ENCODE assay signal across 25 cellular contexts in genomic region chr10:121292396-121292795, GRCh38.
"Had no signal": no experiment of that assay in that cellular context is flagged by ENCODE, and none has a peak within 500 bp of the region (broad histone marks: within the 10 kb centered on the region; RNA-seq: fewer than 3 reads in every experiment).

No MANE protein-coding gene starts in this region.

- H3K27me3 ChIP-seq: brain microvascular endothelial cell had no signal

- DNase-seq: activated CD4-positive, alpha-beta T cell treated with anti-CD3 and anti-CD28 coated beads, Interleukin-2, amount 10 ng/mL, durations not matched to agents 24 days and 14 days; activated CD4-positive, alpha-beta T cell treated with anti-CD3 and anti-CD28 coated beads, Interleukin-2, amount 50 U/mL, for 4 hours; activated CD8-positive, alpha-beta T cell treated with anti-CD3 and anti-CD28 coated beads for 36 hours; activated gamma-delta T cell treated with Interleukin-2 at 50 U/mL for 16 hours; activated naive CD4-positive, alpha-beta T cell treated with anti-CD3 and anti-CD28 coated beads for 36 hours; activated naive CD8-positive, alpha-beta T cell treated with anti-CD3 and anti-CD28 coated beads, Interleukin-2, amount 50 U/mL, for 24 hours; activated T-cell treated with anti-CD3 and anti-CD28 coated beads, Interleukin-2, amount 50 U/mL, for 24 hours; brain microvascular endothelial cell; central memory CD4-positive, alpha-beta T cell; Kasumi-1; KG1; MM.1S; NCI-H1092; NCI-H1436 treated with DMSO at 0.1 percent for 48 hours; NCI-H1694 treated with DMSO at 0.1 percent for 48 hours; NCI-H2029; NCI-H345; NCI-H524 treated with DMSO at 0.1 percent for 48 hours; NCI-H748 treated with DMSO at 0.1 percent for 48 hours; NK-92 treated with Interleukin-12 subunit alpha and Interleukin-12 subunit beta, amount 100 ng/mL, for 24 hours; Right ventricle myocardium superior had no signal

- H3K27ac ChIP-seq: brain microvascular endothelial cell had no signal

- H3K4me3 Mint-ChIP-seq: activated CD4-positive, alpha-beta T cell treated with anti-CD3 and anti-CD28 coated beads, Interleukin-2, amount 10 ng/mL, durations not matched to agents 24 days and 14 days; activated CD8-positive, alpha-beta T cell treated with anti-CD3 and anti-CD28 coated beads for 36 hours; activated naive CD4-positive, alpha-beta T cell treated with anti-CD3 and anti-CD28 coated beads for 36 hours; activated naive CD8-positive, alpha-beta T cell; activated naive CD8-positive, alpha-beta T cell treated with anti-CD3 and anti-CD28 coated beads, Interleukin-2, amount 50 U/mL, for 24 hours; activated T-cell treated with anti-CD3 and anti-CD28 coated beads, Interleukin-2, amount 50 U/mL, for 24 hours; activated T-helper 1 cell treated with anti-CD3 and anti-CD28 coated beads, Interleukin-12 subunit alpha, Interleukin-12 subunit beta, Interleukin-2, Interleukin-4 antibody, amounts not matched to agents 30 ng/mL and 10 ng/mL and 1 ng/mL, durations not matched to agents 14 hours and 24 hours and 36 hours; T-helper 1 cell treated with Interleukin-12 subunit alpha and Interleukin-12 subunit beta and Interleukin-4 antibody, amounts not matched to agents 30 μg/mL and 1 μg/mL, for 36 hours; T-helper 2 cell treated with Interferon-gamma antibody and Interleukin-4, amounts not matched to agents 5 μg/mL and 100 μg/mL, for 36 hours had no signal

- H3K4me1 Mint-ChIP-seq: activated CD4-positive, alpha-beta T cell treated with anti-CD3 and anti-CD28 coated beads, Interleukin-2, amount 10 ng/mL, durations not matched to agents 24 days and 14 days; activated naive CD8-positive, alpha-beta T cell treated with anti-CD3 and anti-CD28 coated beads, Interleukin-2, amount 50 U/mL, for 24 hours had no signal

- H3K36me3 Mint-ChIP-seq: activated naive CD8-positive, alpha-beta T cell had no signal

- ATAC-seq: activated CD8-positive, alpha-beta T cell treated with anti-CD3 and anti-CD28 coated beads for 36 hours; activated naive CD8-positive, alpha-beta T cell treated with anti-CD3 and anti-CD28 coated beads, Interleukin-2, amount 50 U/mL, for 24 hours had no signal

- H3K36me3 ChIP-seq: brain microvascular endothelial cell had no signal

- H3K27me3 Mint-ChIP-seq: activated CD4-positive, alpha-beta T cell treated with anti-CD3 and anti-CD28 coated beads, Interleukin-2, amount 10 ng/mL, durations not matched to agents 24 days and 14 days had no signal

- H3K27ac Mint-ChIP-seq: activated CD4-positive, alpha-beta T cell treated with anti-CD3 and anti-CD28 coated beads, Interleukin-2, amount 10 ng/mL, durations not matched to agents 24 days and 14 days; activated CD8-positive, alpha-beta T cell treated with anti-CD3 and anti-CD28 coated beads for 36 hours; activated naive CD4-positive, alpha-beta T cell treated with anti-CD3 and anti-CD28 coated beads for 36 hours; activated naive CD8-positive, alpha-beta T cell; activated naive CD8-positive, alpha-beta T cell treated with anti-CD3 and anti-CD28 coated beads, Interleukin-2, amount 50 U/mL, for 24 hours; activated T-cell treated with anti-CD3 and anti-CD28 coated beads, Interleukin-2, amount 50 U/mL, for 24 hours; activated T-helper 1 cell treated with anti-CD3 and anti-CD28 coated beads, Interleukin-12 subunit alpha, Interleukin-12 subunit beta, Interleukin-2, Interleukin-4 antibody, amounts not matched to agents 30 ng/mL and 10 ng/mL and 1 ng/mL, durations not matched to agents 14 hours and 24 hours and 36 hours; T-helper 1 cell treated with Interleukin-12 subunit alpha and Interleukin-12 subunit beta and Interleukin-4 antibody, amounts not matched to agents 30 μg/mL and 1 μg/mL, for 36 hours; T-helper 2 cell treated with Interferon-gamma antibody and Interleukin-4, amounts not matched to agents 5 μg/mL and 100 μg/mL, for 36 hours had no signal

- H3K9me3 Mint-ChIP-seq: activated CD4-positive, alpha-beta T cell treated with anti-CD3 and anti-CD28 coated beads, Interleukin-2, amount 10 ng/mL, durations not matched to agents 24 days and 14 days; activated CD8-positive, alpha-beta T cell treated with anti-CD3 and anti-CD28 coated beads for 36 hours; activated naive CD4-positive, alpha-beta T cell treated with anti-CD3 and anti-CD28 coated beads for 36 hours; activated naive CD8-positive, alpha-beta T cell treated with anti-CD3 and anti-CD28 coated beads, Interleukin-2, amount 50 U/mL, for 24 hours; activated T-cell treated with anti-CD3 and anti-CD28 coated beads, Interleukin-2, amount 50 U/mL, for 24 hours; activated T-helper 1 cell treated with anti-CD3 and anti-CD28 coated beads, Interleukin-12 subunit alpha, Interleukin-12 subunit beta, Interleukin-2, Interleukin-4 antibody, amounts not matched to agents 30 ng/mL and 10 ng/mL and 1 ng/mL, durations not matched to agents 14 hours and 24 hours and 36 hours; T-helper 1 cell treated with Interleukin-12 subunit alpha and Interleukin-12 subunit beta and Interleukin-4 antibody, amounts not matched to agents 30 μg/mL and 1 μg/mL, for 36 hours; T-helper 2 cell treated with Interferon-gamma antibody and Interleukin-4, amounts not matched to agents 5 μg/mL and 100 μg/mL, for 36 hours had no signal
